In the genomic region with DNA sequence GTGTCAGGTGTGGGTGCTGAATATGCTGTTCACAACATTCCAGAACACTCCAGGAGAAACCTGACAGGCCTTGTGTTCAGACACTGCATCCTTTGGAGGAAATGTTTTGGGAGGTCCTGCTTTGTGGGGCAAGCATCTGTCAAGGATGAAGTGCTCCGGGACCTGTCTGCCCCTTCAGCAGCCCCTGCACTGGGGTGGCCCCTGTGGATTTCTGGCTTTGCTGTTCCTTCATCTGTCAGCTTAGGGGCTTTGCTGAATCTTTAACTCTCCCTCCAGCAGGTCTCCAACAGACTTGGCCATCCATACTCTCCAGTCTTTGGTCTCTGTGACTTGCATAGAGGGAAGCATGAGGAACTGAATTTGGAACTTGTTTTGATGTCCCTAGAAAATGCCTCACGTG, we compare ENCODE assay signal across 23 cellular contexts. TPM values are rescaled to one million over a fixed set of nuclear protein-coding genes. Genes with fewer than 3 reads are reported as not detected.
DNase-seq lines count a peak whose midpoint lies in the region; ATAC-seq and TF ChIP-seq lines count a peak whose summit lies in the region.
"Had no signal": no experiment of that assay in that cellular context is flagged by ENCODE, and none has a peak within 500 bp of the region (broad histone marks: within the 10 kb centered on the region; RNA-seq: fewer than 3 reads in every experiment).

No MANE protein-coding gene starts in this region.

- H3K27me3 ChIP-seq in esophagus muscularis mucosa = peaks cover 0 to 25% (median 0%) of the 10 kb centered on the region in 4 donors

- TF ChIP-seq POLR2A in esophagus muscularis mucosa (IDR thresholded peaks at IDR 0.05; ENCODE audit: low read depth) = no peak

- H3K9me3 Mint-ChIP-seq in osteocyte (ENCODE audit: unreplicated experiment) = no peaks in the 10 kb centered on the region

- peaks cover 9% of the 10 kb centered on the region for H3K27me3 Mint-ChIP-seq in osteocyte (ENCODE audit: unreplicated experiment)

- no peak for TF ChIP-seq EP300 in esophagus muscularis mucosa (IDR thresholded peaks at IDR 0.05)

- no peak for ATAC-seq in HG03460 (IDR thresholded peaks at IDR 0.05; ENCODE audit: unreplicated experiment)
- ATAC-seq: A549 had no signal

- DNase-seq in AG20443 (ENCODE audit: low spot score) = peak; percentile 7
- DNase-seq in GM13976 (ENCODE audit: low spot score) = peak; percentile 21
- peak; percentile 86 for DNase-seq in esophagus muscularis mucosa (ENCODE audit: extremely low spot score)
- DNase-seq in osteocyte (ENCODE audit: extremely low spot score, unreplicated experiment) = peak; percentile 51
- no peak for DNase-seq in OCI-M1 (lab: John Stamatoyannopoulos, UW)
- DNase-seq in cerebellar cortex (ENCODE audit: low spot score) = no peak
- DNase-seq: 8988T; ACHN; C1 segment of cervical spinal cord; Calu3; CD4-positive, alpha-beta memory T cell; COR-L47; DMS53; DMS79 treated with DMSO at 0.1 percent for 48 hours; GF-D8; GM23248; HCEC 1CT had no signal

- no peak overlapping the region for H3K4me3 ChIP-seq in esophagus muscularis mucosa
- H3K4me3 ChIP-seq: A549, GM23248 had no signal

- no peaks in the 10 kb centered on the region for H3K4me1 Mint-ChIP-seq in osteocyte (ENCODE audit: unreplicated experiment)
- H3K4me1 Mint-ChIP-seq: CD4-positive, alpha-beta memory T cell had no signal

- H3K4me1 ChIP-seq in esophagus muscularis mucosa = no peaks in the 10 kb centered on the region
- H3K4me1 ChIP-seq: A549 had no signal

- intact Hi-C loops in esophagus muscularis mucosa (cut with DNase I) = no loop called here

- in situ Hi-C loops in GM13976 (cut with MboI; ENCODE audit: low sequenced_read_pairs, unreplicated experiment) = no loop called here

- no peak for TF ChIP-seq CTCF in GM13976 (IDR thresholded peaks at IDR 0.05; ENCODE audit: borderline replicate concordance, control extremely low read depth, extremely low read depth, insufficient read depth, missing control alignments)
- no peak for TF ChIP-seq CTCF in esophagus muscularis mucosa (IDR thresholded peaks at IDR 0.05)
- TF ChIP-seq CTCF in osteocyte (IDR thresholded peaks at IDR 0.05) = no peak

- H3K36me3 ChIP-seq in esophagus muscularis mucosa = no peaks in the 10 kb centered on the region

- no peak overlapping the region for H3K27ac Mint-ChIP-seq in osteocyte (ENCODE audit: unreplicated experiment)
- H3K27ac Mint-ChIP-seq: CD4-positive, alpha-beta memory T cell had no signal

- H3K27ac ChIP-seq in esophagus muscularis mucosa (replicated peaks in 1 of 4) = no peak overlapping the region
- H3K27ac ChIP-seq: A549, GM23248 had no signal

- 70% methylated on average over 2 of the region's 2 CpGs for WGBS in esophagus muscularis mucosa

- H3K9me3 ChIP-seq in esophagus muscularis mucosa = peaks cover 0 to 13% (median 0%) of the 10 kb centered on the region in 4 donors

- no peaks in the 10 kb centered on the region for H3K36me3 Mint-ChIP-seq in osteocyte (ENCODE audit: unreplicated experiment)
- H3K36me3 Mint-ChIP-seq: CD4-positive, alpha-beta memory T cell had no signal

- no peak overlapping the region for H3K4me3 Mint-ChIP-seq in osteocyte (ENCODE audit: unreplicated experiment)
- H3K4me3 Mint-ChIP-seq: CD4-positive, alpha-beta memory T cell had no signal

RNA-seq across cellular contexts. Expression of a gene that starts 3.1 kb away (rescaled TPM):
- total RNA-seq in esophagus muscularis mucosa (not detected), osteocyte (not detected in 2 replicates)
- total RNA-seq: Calu3; CD4-positive, alpha-beta memory T cell; Daoy; G401; GM23248; H1; H7 had no signal

Comparison
In these comparisons a context has a peak if more than half of its experiments do, and no peak if none do; other contexts are left out.
1. DNase-seq: peak in AG20443 (single experiment), GM13976 (single experiment), esophagus muscularis mucosa (single experiment) and osteocyte (single experiment); none in OCI-M1 (single experiment) and cerebellar cortex (single experiment).